9 cellular contexts compared by ENCODE assay signal in the genomic region with DNA sequence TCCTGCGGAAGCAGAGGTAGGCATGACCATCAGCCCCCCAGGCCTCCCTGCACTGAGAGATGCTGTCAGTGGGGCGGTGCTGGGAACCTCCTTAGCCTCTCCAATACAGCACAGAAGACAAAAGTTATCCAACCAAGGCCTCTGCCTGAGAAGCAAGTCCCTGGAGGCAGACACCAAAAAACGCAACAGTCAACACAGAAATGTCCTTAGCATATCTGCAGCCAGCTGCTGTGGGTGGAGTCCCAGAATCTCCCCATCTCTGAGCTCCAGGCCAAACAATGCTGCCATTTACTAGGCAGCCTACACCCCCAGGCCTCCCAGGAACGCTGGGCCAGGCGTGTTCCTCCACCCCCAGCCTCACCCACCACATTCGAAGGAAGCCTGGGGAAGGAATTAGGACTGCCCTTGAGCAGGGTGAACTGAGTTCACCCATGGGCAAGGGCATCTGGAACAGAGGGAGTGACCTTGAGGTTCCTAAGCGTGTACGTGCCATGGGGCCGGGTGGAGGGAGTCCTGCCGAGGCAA. TPM values are rescaled to one million over a fixed set of nuclear protein-coding genes. Genes with fewer than 3 reads are reported as not detected.
DNase-seq lines count a peak whose midpoint lies in the region; ATAC-seq and TF ChIP-seq lines count a peak whose summit lies in the region.
"Had no signal": no experiment of that assay in that cellular context is flagged by ENCODE, and none has a peak within 500 bp of the region (broad histone marks: within the 10 kb centered on the region; RNA-seq: fewer than 3 reads in every experiment).

No MANE protein-coding gene starts in this region.

- ATAC-seq in GM19468 (IDR thresholded peaks at IDR 0.05; ENCODE audit: extremely low read depth, unreplicated experiment), result peak; percentile 42
- no peak for ATAC-seq in GM21528 (IDR thresholded peaks at IDR 0.05; ENCODE audit: low FRiP score, unreplicated experiment)

- H3K9me2 ChIP-seq in MM.1S (replicated peaks; ENCODE audit: insufficient read depth, low read length), result no peaks in the 10 kb centered on the region

- no peaks in the 10 kb centered on the region for H3K27me3 ChIP-seq in SJSA1 (replicated peaks)
- no peaks in the 10 kb centered on the region for H3K27me3 ChIP-seq in MM.1S (replicated peaks; ENCODE audit: insufficient read depth, low read length)
- H3K27me3 ChIP-seq: upper lobe of left lung had no signal

- H3K79me2 ChIP-seq in MM.1S (ENCODE audit: low read length), result peaks cover 97% of the 10 kb centered on the region

- DNase-seq in Ammon's horn (ENCODE audit: low spot score) (peak; percentile 81), SJSA1 (ENCODE audit: low read depth in 1 of 2, low spot score in 2 of 2) (peak; percentile 62 to 72), hippocampal formation (lab: John Stamatoyannopoulos, UW) (peak; percentile 12 to 40), NCI-H524 treated with DMSO at 0.1 percent for 48 hours (lab: John Stamatoyannopoulos, UW) (no peak), MM.1S (no peak)
- no peak for DNase-seq in stimulated activated CD4-positive, alpha-beta T cell treated with anti-CD3 and anti-CD28 coated beads, Interleukin-15, amount 100 ng/mL, for 24 hours
- DNase-seq: upper lobe of left lung had no signal

- H4K20me1 ChIP-seq in MM.1S (ENCODE audit: insufficient read depth, low read length), result 0 out of 2 replicates have a peak, but pooled peaks cover 3% of the 10 kb centered on the region

- peak overlapping the region; percentile 3 for H3K27ac ChIP-seq in SJSA1
- no peak overlapping the region for H3K27ac ChIP-seq in MM.1S (ENCODE audit: low read length)

- H3K9me3 ChIP-seq in SJSA1 (replicated peaks), result no peaks in the 10 kb centered on the region
- no peaks in the 10 kb centered on the region for H3K9me3 ChIP-seq in MM.1S (replicated peaks; ENCODE audit: insufficient read depth, low read length)
- H3K9me3 ChIP-seq: upper lobe of left lung had no signal

- H3K36me3 ChIP-seq in SJSA1, result peaks cover 41% of the 10 kb centered on the region
- 0 out of 2 replicates have a peak, but pooled peaks cover 2% of the 10 kb centered on the region for H3K36me3 ChIP-seq in MM.1S (replicated peaks; ENCODE audit: insufficient read depth, low read length)

- no peak overlapping the region for H3K4me2 ChIP-seq in MM.1S (ENCODE audit: low read depth, low read length)

- H3K4me3 ChIP-seq in SJSA1 (no peak overlapping the region), MM.1S (ENCODE audit: low read length) (no peak overlapping the region)
- H3K4me3 ChIP-seq: upper lobe of left lung had no signal

- peaks cover 63% of the 10 kb centered on the region for H3K4me1 ChIP-seq in SJSA1 (replicated peaks)
- no peaks in the 10 kb centered on the region for H3K4me1 ChIP-seq in MM.1S (ENCODE audit: low read length)

- H3K9ac ChIP-seq in MM.1S (ENCODE audit: low read length), result no peak overlapping the region

- no peak overlapping the region for H2AFZ ChIP-seq in MM.1S (ENCODE audit: low read length)

- peaks cover 4% of the 10 kb centered on the region for H3F3A ChIP-seq in MM.1S (ENCODE audit: insufficient read depth, low read length)

- no peak for TF ChIP-seq CTCF in MM.1S (IDR thresholded peaks at IDR 0.05; ENCODE audit: low read length)

RNA-seq across cellular contexts. Expression of gene STK10, which starts 43.7 kb away (rescaled TPM):
- 27.0 and 45.9 TPM in 2 replicates for total RNA-seq in SJSA1 (2014; rRNA removed; shearing (Covaris generic))

RNA-seq across cellular contexts. Expression of gene EFCAB9, which starts 49.6 kb away (rescaled TPM):
- not detected in 2 replicates for total RNA-seq in SJSA1 (2014; rRNA removed; shearing (Covaris generic))
- total RNA-seq: upper lobe of left lung had no signal

Comparison
In these comparisons a context has a peak if more than half of its experiments do, and no peak if none do; other contexts are left out.
1. DNase-seq: peak in Ammon's horn (single experiment), SJSA1 (2 of 2) and hippocampal formation (2 of 2); none in NCI-H524 treated with DMSO at 0.1 percent for 48 hours (single experiment), stimulated activated CD4-positive, alpha-beta T cell treated with anti-CD3 and anti-CD28 coated beads, Interleukin-15, amount 100 ng/mL, for 24 hours (single experiment) and MM.1S (single experiment).